Comparison of ENCODE assay signal across 9 cellular contexts in genomic region chr14:59465570-59466150, GRCh38. TPM values are rescaled to one million over a fixed set of nuclear protein-coding genes. Genes with fewer than 3 reads are reported as not detected.
DNase-seq lines count a peak whose midpoint lies in the region; ATAC-seq and TF ChIP-seq lines count a peak whose summit lies in the region.
"Had no signal": no experiment of that assay in that cellular context is flagged by ENCODE, and none has a peak within 500 bp of the region (broad histone marks: within the 10 kb centered on the region; RNA-seq: fewer than 3 reads in every experiment).

No MANE protein-coding gene starts in this region.

- DNase-seq in GM12864 (ENCODE audit: low read depth) (no peak), hepatocyte (ENCODE audit: low spot score) (no peak), skeletal muscle cell (ENCODE audit: low read depth) (no peak), HAP-1 (ENCODE audit: low spot score in 2 of 2) (no peak), GM10266 (ENCODE audit: extremely low spot score) (no peak), retina (no peak)
- no peak for DNase-seq in activated CD4-positive, alpha-beta memory T cell treated with anti-CD3 and anti-CD28 coated beads for 36 hours
- DNase-seq: Kasumi-1 had no signal

- no peaks in the 10 kb centered on the region for H3K9me3 ChIP-seq in hepatocyte (ENCODE audit: low read depth)
- H3K9me3 ChIP-seq in HAP-1 = no peaks in the 10 kb centered on the region

- POLR2A ChIA-PET in activated CD4-positive, alpha-beta memory T cell treated with anti-CD3 and anti-CD28 coated beads for 36 hours (lab: Charles Lee) = interaction anchor here (1.5 kb wide), 1 partner anchor 277 kb away, joined by 4 read pairs; the partner anchor contains the start of gene DAAM1

- peak overlapping the region; percentile 69 for H3K4me3 Mint-ChIP-seq in activated CD4-positive, alpha-beta memory T cell treated with anti-CD3 and anti-CD28 coated beads for 36 hours

- CTCF ChIA-PET in activated CD4-positive, alpha-beta memory T cell treated with anti-CD3 and anti-CD28 coated beads for 36 hours (lab: Charles Lee) = interaction anchor here (1.7 to 2.7 kb wide), 3 partner anchors 11 to 112 kb away, joined by 4 to 17 read pairs (median 8); partner anchors contain the start of genes CCDC175, JKAMP and L3HYPDH

- intact Hi-C loops in activated CD4-positive, alpha-beta memory T cell treated with anti-CD3 and anti-CD28 coated beads for 36 hours (cut with micrococcal nuclease) = loop anchor here (1.0 to 5.0 kb wide), 2 partner anchors 19 to 278 kb away; partner anchors contain the start of genes DAAM1, JKAMP and L3HYPDH

- H4K20me1 ChIP-seq in hepatocyte (ENCODE audit: insufficient read depth, poor library complexity, severe bottlenecking) = no peaks in the 10 kb centered on the region

- 78% methylated on average over 10 of the region's 10 CpGs for WGBS in hepatocyte (ENCODE audit: low lambda C conversion rate, missing lambda C conversion rate)

- H3K27me3 Mint-ChIP-seq in activated CD4-positive, alpha-beta memory T cell treated with anti-CD3 and anti-CD28 coated beads for 36 hours = peaks cover 4% of the 10 kb centered on the region

- H3K9me2 ChIP-seq in hepatocyte (replicated peaks; ENCODE audit: insufficient read depth) = no peaks in the 10 kb centered on the region

- H3K27ac Mint-ChIP-seq in activated CD4-positive, alpha-beta memory T cell treated with anti-CD3 and anti-CD28 coated beads for 36 hours = no peak overlapping the region

- H3K4me3 ChIP-seq in GM12864 (ENCODE audit: low read depth, low read length) = peak overlapping the region; percentile 76
- H3K4me3 ChIP-seq in hepatocyte = peak overlapping the region; percentile 60
- peak overlapping the region; percentile 54 for H3K4me3 ChIP-seq in skeletal muscle cell (ENCODE audit: low read depth, low read length)
- H3K4me3 ChIP-seq in HAP-1 = no peak overlapping the region

- no peaks in the 10 kb centered on the region for H3K79me2 ChIP-seq in hepatocyte

- no peaks in the 10 kb centered on the region for H3K36me3 Mint-ChIP-seq in activated CD4-positive, alpha-beta memory T cell treated with anti-CD3 and anti-CD28 coated beads for 36 hours

- H2AFZ ChIP-seq in hepatocyte = peak overlapping the region; percentile 86

- no peaks in the 10 kb centered on the region for H3K9me3 Mint-ChIP-seq in activated CD4-positive, alpha-beta memory T cell treated with anti-CD3 and anti-CD28 coated beads for 36 hours

- peaks cover 9% of the 10 kb centered on the region for H3K4me1 ChIP-seq in hepatocyte (ENCODE audit: insufficient read depth)
- no peaks in the 10 kb centered on the region for H3K4me1 ChIP-seq in HAP-1

- TF ChIP-seq CTCF in GM12864 (IDR thresholded peaks at IDR 0.05; ENCODE audit: low read depth, low read length, missing control alignments) (no peak), hepatocyte (IDR thresholded peaks at IDR 0.05; ENCODE audit: poor library complexity) (no peak), GM10266 (IDR thresholded peaks at IDR 0.05; ENCODE audit: control insufficient read depth, insufficient read depth, low read depth, missing control alignments) (no peak)

- H3K27ac ChIP-seq in hepatocyte = no peak overlapping the region

- H3K4me2 ChIP-seq in hepatocyte = peak overlapping the region; percentile 99

- no peak for ATAC-seq in HG02642 (IDR thresholded peaks at IDR 0.05; ENCODE audit: poor library complexity, unreplicated experiment)

- no peaks in the 10 kb centered on the region for H3K36me3 ChIP-seq in hepatocyte (replicated peaks; ENCODE audit: insufficient read depth, low read depth)
- H3K36me3 ChIP-seq in HAP-1 (replicated peaks) = peaks cover 31% of the 10 kb centered on the region

- H3K4me1 Mint-ChIP-seq in activated CD4-positive, alpha-beta memory T cell treated with anti-CD3 and anti-CD28 coated beads for 36 hours (ENCODE audit: low read depth) = peaks cover 3% of the 10 kb centered on the region

- in situ Hi-C loops in HAP-1 (cut with MboI; ENCODE audit: low sequenced_read_pairs) = no loop called here

- no peaks in the 10 kb centered on the region for H3K27me3 ChIP-seq in hepatocyte
- no peaks in the 10 kb centered on the region for H3K27me3 ChIP-seq in HAP-1 (ENCODE audit: low read depth)

RNA-seq across cellular contexts. Expression of gene GPR135, which starts 0.5 kb away (rescaled TPM):
- total RNA-seq in activated CD4-positive, alpha-beta memory T cell treated with anti-CD3 and anti-CD28 coated beads for 36 hours = under 1 TPM; 0.51 to 0.74 TPM
- 1.6 and 1.8 TPM in 2 replicates for total RNA-seq in hepatocyte
- 0.28 and 0.86 TPM in 2 replicates for polyA plus RNA-seq in hepatocyte

RNA-seq across cellular contexts. Expression of gene L3HYPDH, which starts 18.5 kb away (rescaled TPM):
- 1 to 10 TPM; 7.8 to 7.9 TPM for total RNA-seq in activated CD4-positive, alpha-beta memory T cell treated with anti-CD3 and anti-CD28 coated beads for 36 hours
- 21.8 and 36.2 TPM in 2 replicates for total RNA-seq in hepatocyte
- polyA plus RNA-seq in hepatocyte = 20.3 and 39.2 TPM in 2 replicates

RNA-seq across cellular contexts. Expression of gene JKAMP, which starts 18.7 kb away (rescaled TPM):
- 10 to 100 TPM; 21.0 to 26.4 TPM for total RNA-seq in activated CD4-positive, alpha-beta memory T cell treated with anti-CD3 and anti-CD28 coated beads for 36 hours
- total RNA-seq in hepatocyte = 83.8 and 94.9 TPM in 2 replicates
- polyA plus RNA-seq in hepatocyte = 48.7 and 69.9 TPM in 2 replicates
